ENCODE assay signal across 19 cellular contexts in the genomic region with DNA sequence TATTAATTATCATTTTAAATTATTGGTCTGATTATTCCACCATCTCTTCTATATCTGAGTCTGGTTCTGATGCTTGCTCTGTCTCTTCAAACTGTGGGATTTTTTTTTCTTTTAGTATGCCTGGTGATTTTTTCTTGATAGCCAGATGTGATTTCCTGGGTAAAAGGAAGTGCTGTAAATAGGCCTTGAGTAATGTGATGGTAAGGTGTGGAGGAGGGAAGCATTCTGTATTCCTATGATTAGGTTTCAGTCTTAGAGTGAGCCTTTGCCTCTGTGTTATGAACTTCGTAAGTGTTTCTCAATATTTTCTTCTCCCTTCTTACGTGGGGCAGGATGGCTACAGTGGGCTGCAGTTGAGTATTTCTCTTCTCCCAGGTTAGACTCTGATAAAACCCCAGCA.
DNase-seq lines count a peak whose midpoint lies in the region; ATAC-seq and TF ChIP-seq lines count a peak whose summit lies in the region.
"Had no signal": no experiment of that assay in that cellular context is flagged by ENCODE, and none has a peak within 500 bp of the region (broad histone marks: within the 10 kb centered on the region; RNA-seq: fewer than 3 reads in every experiment).

No MANE protein-coding gene starts in this region.

- no peak overlapping the region for H3K4me3 ChIP-seq in DND-41 (ENCODE audit: low read depth in 1 of 2, low read length in 2 of 2)
- H3K4me3 ChIP-seq in suprapubic skin: no peak overlapping the region
- no peak overlapping the region for H3K4me3 ChIP-seq in left ventricle myocardium inferior
- H3K4me3 ChIP-seq: Peyer's patch, SJSA1 had no signal

- TF ChIP-seq CTCF in DND-41 (IDR thresholded peaks at IDR 0.05; ENCODE audit: borderline replicate concordance, extremely low read depth, low read length, poor library complexity, severe bottlenecking) (no peak), osteocyte (IDR thresholded peaks at IDR 0.05) (no peak), suprapubic skin (IDR thresholded peaks at IDR 0.05) (no peak), left ventricle myocardium inferior (IDR thresholded peaks at IDR 0.05; ENCODE audit: borderline replicate concordance) (no peak)

- H3K36me3 ChIP-seq in DND-41 (ENCODE audit: insufficient read depth, low read length) (peaks cover 28% of the 10 kb centered on the region), suprapubic skin (peaks cover 15% of the 10 kb centered on the region), left ventricle myocardium inferior (peaks cover 4% of the 10 kb centered on the region)
- H3K36me3 ChIP-seq: Peyer's patch had no signal

- H3K4me1 Mint-ChIP-seq in osteocyte (ENCODE audit: unreplicated experiment): peaks cover 22% of the 10 kb centered on the region

- no peak for TF ChIP-seq EP300 in suprapubic skin (IDR thresholded peaks at IDR 0.05)

- peak overlapping the region; percentile 31; the same call in 1 of the 2 replicates for H3K4me2 ChIP-seq in DND-41 (ENCODE audit: insufficient read depth, low read length)

- H3K79me2 ChIP-seq in DND-41 (ENCODE audit: insufficient read depth, low read length): peaks cover 54% of the 10 kb centered on the region

- H3K9ac ChIP-seq in DND-41 (ENCODE audit: low read depth, low read length): no peak overlapping the region

- H3K27me3 ChIP-seq in DND-41 (ENCODE audit: insufficient read depth, low read length, poor library complexity): no peaks in the 10 kb centered on the region
- no peaks in the 10 kb centered on the region for H3K27me3 ChIP-seq in suprapubic skin
- H3K27me3 ChIP-seq in left ventricle myocardium inferior (ENCODE audit: low read depth): no peaks in the 10 kb centered on the region
- H3K27me3 ChIP-seq: Peyer's patch, SJSA1 had no signal

- H3K9me3 Mint-ChIP-seq in osteocyte (ENCODE audit: unreplicated experiment): peaks cover 9% of the 10 kb centered on the region

- H3K27ac ChIP-seq in DND-41 (ENCODE audit: low read length) (peak overlapping the region; percentile 67), epithelial cell of prostate (peak overlapping the region; percentile 16), suprapubic skin (no peak overlapping the region), left ventricle myocardium inferior (replicated peaks) (no peak overlapping the region)
- H3K27ac ChIP-seq: Peyer's patch, SJSA1 had no signal

- intact Hi-C loops in left ventricle myocardium inferior (cut with micrococcal nuclease): no loop called here

- 95% methylated on average over 2 of the region's 2 CpGs for WGBS in suprapubic skin

- H3K36me3 Mint-ChIP-seq in osteocyte (ENCODE audit: unreplicated experiment): peaks cover 19% of the 10 kb centered on the region

- H4K20me1 ChIP-seq in DND-41 (ENCODE audit: insufficient read depth, low read length): no peaks in the 10 kb centered on the region

- in situ Hi-C loops in KBM-7 (cut with MboI; ENCODE audit: low pct_unique_long_range_greater_than_20kb, low sequenced_read_pairs): no loop called here

- no peaks in the 10 kb centered on the region for H3K27me3 Mint-ChIP-seq in osteocyte (ENCODE audit: unreplicated experiment)
- H3K27me3 Mint-ChIP-seq: CD4-positive, alpha-beta memory T cell had no signal

- peaks cover 26% of the 10 kb centered on the region for H3K9me3 ChIP-seq in DND-41 (ENCODE audit: insufficient read depth, low read length, severe bottlenecking)
- peaks cover 2% of the 10 kb centered on the region for H3K9me3 ChIP-seq in suprapubic skin
- H3K9me3 ChIP-seq in left ventricle myocardium inferior (replicated peaks): peaks cover 15% of the 10 kb centered on the region
- H3K9me3 ChIP-seq: Caco-2, Peyer's patch, SJSA1 had no signal

- no peak overlapping the region for H2AFZ ChIP-seq in DND-41 (ENCODE audit: low read depth, low read length)

- H3K4me1 ChIP-seq in DND-41 (ENCODE audit: insufficient read depth, low read length): peaks cover 82% of the 10 kb centered on the region
- H3K4me1 ChIP-seq in suprapubic skin: no peaks in the 10 kb centered on the region
- peaks cover 2% of the 10 kb centered on the region for H3K4me1 ChIP-seq in left ventricle myocardium inferior
- H3K4me1 ChIP-seq: Caco-2, Peyer's patch had no signal

- TF ChIP-seq POLR2A in suprapubic skin (IDR thresholded peaks at IDR 0.05): no peak

- ATAC-seq in DND-41 (ENCODE audit: insufficient read depth, low read depth): peak; percentile 54

- DNase-seq in DND-41 (no peak), KBM-7 (peak; percentile 55), NCI-H226 (peak; percentile 47), epithelial cell of prostate (ENCODE audit: low read depth, low spot score) (no peak), osteocyte (ENCODE audit: extremely low spot score, unreplicated experiment) (no peak), suprapubic skin (ENCODE audit: low spot score in 2 of 2) (no peak), left ventricle myocardium inferior (no peak)
- DNase-seq: Caco-2; CD4-positive, alpha-beta memory T cell; DMS 273 treated with DMSO at 0.1 percent for 48 hours; DMS79 treated with DMSO at 0.1 percent for 48 hours; GOT3; HCEC 1CT; NCI-H1105; NCI-H2029 treated with DMSO at 0.1 percent for 48 hours; NCI-H524 treated with DMSO at 0.1 percent for 48 hours; NCI-H82; Peyer's patch had no signal

- no peak overlapping the region for H3K27ac Mint-ChIP-seq in osteocyte (ENCODE audit: unreplicated experiment)

- H3K4me3 Mint-ChIP-seq in osteocyte (ENCODE audit: unreplicated experiment): no peak overlapping the region
- H3K4me3 Mint-ChIP-seq: CD4-positive, alpha-beta memory T cell had no signal

Comparison
In these comparisons a context has a peak if more than half of its experiments do, and no peak if none do; other contexts are left out.
1. DNase-seq: peak in KBM-7 (single experiment) and NCI-H226 (single experiment); none in DND-41 (single experiment), epithelial cell of prostate (single experiment), osteocyte (single experiment), suprapubic skin (0 of 2) and left ventricle myocardium inferior (single experiment).
2. H3K27ac ChIP-seq: peak in DND-41 (single experiment) and epithelial cell of prostate (single experiment); none in suprapubic skin (single experiment) and left ventricle myocardium inferior (single experiment).